ENCODE assay signal across 9 cellular contexts in the genomic region with DNA sequence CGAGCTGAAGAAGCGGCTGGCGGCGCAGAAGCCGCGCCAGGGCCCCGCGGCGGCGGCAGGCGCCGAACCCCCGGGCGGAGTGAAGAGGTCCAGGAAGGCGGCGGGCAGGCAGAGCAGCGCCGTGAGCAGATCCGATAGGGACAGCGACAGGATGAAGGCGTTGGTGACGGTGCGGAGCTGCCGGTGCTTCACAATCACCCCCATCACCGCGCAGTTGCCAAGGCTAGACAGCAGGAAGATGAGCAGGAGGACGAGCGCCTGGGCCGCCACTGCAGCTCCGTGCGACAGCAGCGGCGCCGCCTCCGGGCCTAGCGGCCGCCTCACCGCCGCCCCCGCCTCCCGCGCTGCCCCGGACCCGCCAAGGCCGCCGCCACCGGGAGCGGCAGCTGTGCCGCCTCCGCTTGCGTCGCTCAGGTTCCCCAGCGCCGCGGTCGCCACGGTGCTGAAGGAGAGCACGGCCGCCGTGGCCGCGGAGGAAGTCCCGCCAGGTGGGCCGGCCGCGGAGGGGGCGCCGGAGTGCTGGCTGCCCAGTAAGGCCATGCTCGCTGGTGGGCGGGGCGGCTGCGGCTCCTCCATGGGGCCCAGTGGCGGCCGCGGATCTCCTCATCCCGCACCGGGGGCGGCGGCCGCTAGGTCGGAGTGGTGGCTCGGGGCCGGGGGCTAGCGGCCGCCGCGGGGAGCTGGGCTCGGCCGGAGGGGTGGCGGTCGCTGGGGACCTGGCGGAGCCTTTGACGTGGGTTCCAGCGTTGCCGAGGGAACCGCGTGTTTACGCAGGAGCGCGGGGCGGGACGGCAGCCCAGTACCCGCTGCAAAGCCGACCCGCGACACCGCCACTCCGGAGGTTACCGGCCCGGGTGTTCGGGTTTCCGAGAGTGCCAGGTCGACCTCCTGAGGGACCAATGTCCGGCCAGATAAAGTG. TPM values are rescaled to one million over a fixed set of nuclear protein-coding genes. Genes with fewer than 3 reads are reported as not detected.
A peak's percentile ranks its signal among the peaks of the same experiment; 100 is the strongest.
DNase-seq lines count a peak whose midpoint lies in the region; ATAC-seq and TF ChIP-seq lines count a peak whose summit lies in the region.
"Had no signal": no experiment of that assay in that cellular context is flagged by ENCODE, and none has a peak within 500 bp of the region (broad histone marks: within the 10 kb centered on the region; RNA-seq: fewer than 3 reads in every experiment).

A gene with protein sequence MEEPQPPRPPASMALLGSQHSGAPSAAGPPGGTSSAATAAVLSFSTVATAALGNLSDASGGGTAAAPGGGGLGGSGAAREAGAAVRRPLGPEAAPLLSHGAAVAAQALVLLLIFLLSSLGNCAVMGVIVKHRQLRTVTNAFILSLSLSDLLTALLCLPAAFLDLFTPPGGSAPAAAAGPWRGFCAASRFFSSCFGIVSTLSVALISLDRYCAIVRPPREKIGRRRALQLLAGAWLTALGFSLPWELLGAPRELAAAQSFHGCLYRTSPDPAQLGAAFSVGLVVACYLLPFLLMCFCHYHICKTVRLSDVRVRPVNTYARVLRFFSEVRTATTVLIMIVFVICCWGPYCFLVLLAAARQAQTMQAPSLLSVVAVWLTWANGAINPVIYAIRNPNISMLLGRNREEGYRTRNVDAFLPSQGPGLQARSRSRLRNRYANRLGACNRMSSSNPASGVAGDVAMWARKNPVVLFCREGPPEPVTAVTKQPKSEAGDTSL (minus strand): TSS at position 730 of the 919 bp plus-strand sequence. CDS start 154 bp downstream, at position 576.

- peak within 1 kb of the TSS; percentile 80 for H3K4me3 Mint-ChIP-seq in activated naive CD4-positive, alpha-beta T cell treated with anti-CD3 and anti-CD28 coated beads for 36 hours
- peak within 1 kb of the TSS; percentile 88 for H3K4me3 Mint-ChIP-seq in glutamatergic neuron (ENCODE audit: unreplicated experiment)

- H3K4me1 Mint-ChIP-seq in activated naive CD4-positive, alpha-beta T cell treated with anti-CD3 and anti-CD28 coated beads for 36 hours (ENCODE audit: low read depth), result peaks cover 7% of the 10 kb centered on the region
- no peaks in the 10 kb centered on the region for H3K4me1 Mint-ChIP-seq in glutamatergic neuron (ENCODE audit: low read depth, unreplicated experiment)

- H3K27me3 ChIP-seq in NT2/D1 (ENCODE audit: insufficient read depth, insufficient read length) (peaks cover 13% of the 10 kb centered on the region), tibial nerve (no peaks in the 10 kb centered on the region)

- H3K4me3 ChIP-seq in NT2/D1 (ENCODE audit: insufficient read length, low read depth) (peak within 1 kb of the TSS; percentile 51), tibial nerve (peak within 1 kb of the TSS; percentile 48 to 81 (median 70))

- TF ChIP-seq CTCF in glutamatergic neuron (IDR thresholded peaks at IDR 0.05; ENCODE audit: partially characterized antibody, unreplicated experiment), result no peak
- no peak for TF ChIP-seq CTCF in tibial nerve (IDR thresholded peaks at IDR 0.05)

- H3K36me3 ChIP-seq in NT2/D1 (ENCODE audit: insufficient read depth, insufficient read length, low read length), result peaks cover 23% of the 10 kb centered on the region
- peaks cover 0 to under 1% (median 0%) of the 10 kb centered on the region in 3 donors for H3K36me3 ChIP-seq in tibial nerve

- H3K9me3 Mint-ChIP-seq in activated naive CD4-positive, alpha-beta T cell treated with anti-CD3 and anti-CD28 coated beads for 36 hours, result no peaks in the 10 kb centered on the region
- H3K9me3 Mint-ChIP-seq in glutamatergic neuron (ENCODE audit: unreplicated experiment), result peaks cover 6% of the 10 kb centered on the region

- peak; percentile 70 for ATAC-seq in HG03045 (IDR thresholded peaks at IDR 0.05; ENCODE audit: unreplicated experiment)

- no peak within 1 kb of the TSS for H3K27ac Mint-ChIP-seq in activated naive CD4-positive, alpha-beta T cell treated with anti-CD3 and anti-CD28 coated beads for 36 hours
- no peak within 1 kb of the TSS for H3K27ac Mint-ChIP-seq in glutamatergic neuron (ENCODE audit: unreplicated experiment)

- peaks cover 8% of the 10 kb centered on the region for H3K27me3 Mint-ChIP-seq in activated naive CD4-positive, alpha-beta T cell treated with anti-CD3 and anti-CD28 coated beads for 36 hours (ENCODE audit: low read depth)
- no peaks in the 10 kb centered on the region for H3K27me3 Mint-ChIP-seq in glutamatergic neuron (ENCODE audit: unreplicated experiment)

- H3K36me3 Mint-ChIP-seq in activated naive CD4-positive, alpha-beta T cell treated with anti-CD3 and anti-CD28 coated beads for 36 hours (ENCODE audit: low read depth), result peaks cover 4% of the 10 kb centered on the region
- no peaks in the 10 kb centered on the region for H3K36me3 Mint-ChIP-seq in glutamatergic neuron (ENCODE audit: unreplicated experiment)

- peak within 1 kb of the TSS; percentile 80 for H3K9ac ChIP-seq in NT2/D1 (ENCODE audit: insufficient read length, low read depth)

- H3K4me1 ChIP-seq in NT2/D1 (ENCODE audit: insufficient read depth, insufficient read length), result peaks cover 3% of the 10 kb centered on the region
- peaks cover 0 to 21% (median 8%) of the 10 kb centered on the region in 4 donors for H3K4me1 ChIP-seq in tibial nerve

- intact Hi-C loops in activated naive CD4-positive, alpha-beta T cell treated with anti-CD3 and anti-CD28 coated beads for 36 hours (cut with micrococcal nuclease), result loop anchor here (1.0 kb wide), 2 partner anchors 19 to 277 kb away; partner anchors contain the start of genes DAAM1, JKAMP and L3HYPDH

- no peak for TF ChIP-seq EP300 in tibial nerve (IDR thresholded peaks at IDR 0.05)

- 1% methylated on average over 48 to 66 of the region's 114 CpGs for WGBS in tibial nerve, 2 donors

- H3K9me3 ChIP-seq in NT2/D1 (ENCODE audit: insufficient read depth, low read length) (no peaks in the 10 kb centered on the region), tibial nerve (no peaks in the 10 kb centered on the region)

- CTCF ChIA-PET in activated naive CD4-positive, alpha-beta T cell treated with anti-CD3 and anti-CD28 coated beads for 36 hours (lab: Charles Lee), result interaction anchor here (1.1 to 1.7 kb wide), 2 partner anchors 15 to 19 kb away, joined by 4 to 8 read pairs; partner anchors contain the start of genes JKAMP and L3HYPDH

- no peak for TF ChIP-seq POLR2A in tibial nerve (IDR thresholded peaks at IDR 0.05)

- H3K27ac ChIP-seq in tibial nerve, result peak within 1 kb of the TSS; percentile 41 to 87 (median 58)
- H3K27ac ChIP-seq: C4-2B had no signal

- DNase-seq in NCI-H2196 (lab: John Stamatoyannopoulos, UW; ENCODE audit: unreplicated experiment), result peak; percentile 49
- no peak for DNase-seq in NCI-H2196 treated with DMSO at 0.1 percent for 48 hours (lab: John Stamatoyannopoulos, UW; ENCODE audit: unreplicated experiment)
- no peak for DNase-seq in NT2/D1 (ENCODE audit: low read depth, low spot score)
- peak; percentile 64 for DNase-seq in activated naive CD4-positive, alpha-beta T cell treated with anti-CD3 and anti-CD28 coated beads for 36 hours
- peak; percentile 76 for DNase-seq in glutamatergic neuron
- peak in 46 of 56 donors; percentile 27 to 79 (median 57) for DNase-seq in nucleus accumbens (lab: John Stamatoyannopoulos, UW)
- peak; percentile 37 to 40 for DNase-seq in tibial nerve (ENCODE audit: low spot score in 2 of 2)

RNA-seq across cellular contexts. Expression of the gene that starts here (rescaled TPM):
- total RNA-seq in activated naive CD4-positive, alpha-beta T cell treated with anti-CD3 and anti-CD28 coated beads for 36 hours, result under 1 TPM; 0.64 to 0.67 TPM
- total RNA-seq in glutamatergic neuron (ENCODE audit: unreplicated experiment) (0.91 TPM), tibial nerve (10 to 100 TPM in 3 of 4 donors, 1 to 10 TPM in 1; 5.9 to 17.7 (median 11.3) TPM)

Comparison
In these comparisons a context has a peak if more than half of its experiments do, and no peak if none do; other contexts are left out.
1. DNase-seq: peak in NCI-H2196 (single experiment), nucleus accumbens (46 of 56) and tibial nerve (2 of 2); none in NCI-H2196 treated with DMSO at 0.1 percent for 48 hours (single experiment) and NT2/D1 (single experiment).
2. Peak in DNase-seq in activated naive CD4-positive, alpha-beta T cell treated with anti-CD3 and anti-CD28 coated beads for 36 hours; RNA of the gene not detected or under 1 TPM.
3. Peak in DNase-seq in glutamatergic neuron; RNA of the gene not detected or under 1 TPM.